In genomic region chr14:28756896-28757570, GRCh38 we compare ENCODE assay signal across 8 cellular contexts. TPM values are rescaled to one million over a fixed set of nuclear protein-coding genes. Genes with fewer than 3 reads are reported as not detected.
A peak's percentile ranks its signal among the peaks of the same experiment; 100 is the strongest.
DNase-seq lines count a peak whose midpoint lies in the region; ATAC-seq and TF ChIP-seq lines count a peak whose summit lies in the region.

No MANE protein-coding gene starts in this region.

- no peak for TF ChIP-seq POLR2A in NB4 (IDR thresholded peaks at IDR 0.05; ENCODE audit: extremely low read depth, insufficient read length)
- TF ChIP-seq POLR2A in prostate gland (IDR thresholded peaks at IDR 0.05), result no peak

- intact Hi-C loops in prostate gland (cut with DNase I), result loop anchor here (10.0 kb wide), 1 partner anchor 1458 kb away; no protein-coding TSS in a partner anchor

- no peaks in the 10 kb centered on the region for H3K9me3 ChIP-seq in prostate gland
- peaks cover 3% of the 10 kb centered on the region for H3K9me3 ChIP-seq in effector memory CD4-positive, alpha-beta T cell (ENCODE audit: control insufficient read depth, low read length)

- DNase-seq in GM12865 (ENCODE audit: low read depth) (peak; percentile 64), NB4 (ENCODE audit: low read depth) (peak; percentile 30), epithelial cell of esophagus (ENCODE audit: low read depth) (peak; percentile 66), prostate gland (ENCODE audit: low spot score) (no peak), NCI-H1694 (lab: John Stamatoyannopoulos, UW) (no peak)
- DNase-seq in effector memory CD4-positive, alpha-beta T cell, result no peak

- H3K27me3 ChIP-seq in prostate gland (replicated peaks; ENCODE audit: insufficient read depth), result peaks cover 33% of the 10 kb centered on the region
- peaks cover 2% of the 10 kb centered on the region for H3K27me3 ChIP-seq in effector memory CD4-positive, alpha-beta T cell (replicated peaks; ENCODE audit: control insufficient read depth, insufficient read depth, low read length, poor library complexity, severe bottlenecking)

- no peak overlapping the region for H3K27ac ChIP-seq in prostate gland
- H3K27ac ChIP-seq in effector memory CD4-positive, alpha-beta T cell (ENCODE audit: insufficient read depth, low read length, poor library complexity, severe bottlenecking), result no peak overlapping the region

- H3K4me3 ChIP-seq in GM12865 (ENCODE audit: low read depth, low read length), result no peak overlapping the region
- H3K4me3 ChIP-seq in NB4 (ENCODE audit: low read depth, low read length), result no peak overlapping the region
- no peak overlapping the region for H3K4me3 ChIP-seq in epithelial cell of esophagus (ENCODE audit: low read length)
- H3K4me3 ChIP-seq in prostate gland, result no peak overlapping the region
- H3K4me3 ChIP-seq in effector memory CD4-positive, alpha-beta T cell (ENCODE audit: insufficient read depth, low read depth, low read length, poor library complexity, severe bottlenecking), result no peak overlapping the region

- WGBS in prostate gland, result 4% methylated on average over 21 of the region's 21 CpGs

- H3K36me3 ChIP-seq in prostate gland, result no peaks in the 10 kb centered on the region
- no peaks in the 10 kb centered on the region for H3K36me3 ChIP-seq in effector memory CD4-positive, alpha-beta T cell (ENCODE audit: control insufficient read depth, insufficient read depth, low read length)

- no peaks in the 10 kb centered on the region for H3K4me1 ChIP-seq in prostate gland (replicated peaks)
- no peaks in the 10 kb centered on the region for H3K4me1 ChIP-seq in effector memory CD4-positive, alpha-beta T cell (ENCODE audit: control insufficient read depth, insufficient read depth, low read length, poor library complexity, severe bottlenecking)

- no peak for ATAC-seq in HG03342 (IDR thresholded peaks at IDR 0.05; ENCODE audit: unreplicated experiment)
- ATAC-seq in GM19452 (IDR thresholded peaks at IDR 0.05; ENCODE audit: unreplicated experiment), result no peak

- TF ChIP-seq CTCF in GM12865 (IDR thresholded peaks at IDR 0.05; ENCODE audit: insufficient read depth, low read depth, low read length, missing control alignments), result peak; percentile 71
- TF ChIP-seq CTCF in NB4 (IDR thresholded peaks at IDR 0.05; ENCODE audit: low read depth, low read length), result peak; percentile 66
- peak; percentile 87 for TF ChIP-seq CTCF in epithelial cell of esophagus (IDR thresholded peaks at IDR 0.05; ENCODE audit: insufficient read depth, low read depth, low read length, missing control alignments)
- TF ChIP-seq CTCF in prostate gland (IDR thresholded peaks at IDR 0.05), result peak in 3 of 4 experiments; percentile 17 to 36 (median 21)

RNA-seq across cellular contexts. Expression of gene FOXG1, which starts 9.6 kb away (rescaled TPM):
- 1 to 10 TPM in 1 of 2 donors, not detected in 1; 1.6 TPM for total RNA-seq in prostate gland

Comparison
In these comparisons a context has a peak if more than half of its experiments do, and no peak if none do; other contexts are left out.
1. DNase-seq: peak in GM12865 (single experiment), NB4 (single experiment) and epithelial cell of esophagus (single experiment); none in prostate gland (single experiment), NCI-H1694 (single experiment) and effector memory CD4-positive, alpha-beta T cell (0 of 3).
2. CTCF ChIP-seq: peak in every context shown above with its lines; median percentile 87 in epithelial cell of esophagus; 71 in GM12865; 66 in NB4; 21 in prostate gland.